Comparison of ENCODE assay signal across 15 cellular contexts in the genomic region with DNA sequence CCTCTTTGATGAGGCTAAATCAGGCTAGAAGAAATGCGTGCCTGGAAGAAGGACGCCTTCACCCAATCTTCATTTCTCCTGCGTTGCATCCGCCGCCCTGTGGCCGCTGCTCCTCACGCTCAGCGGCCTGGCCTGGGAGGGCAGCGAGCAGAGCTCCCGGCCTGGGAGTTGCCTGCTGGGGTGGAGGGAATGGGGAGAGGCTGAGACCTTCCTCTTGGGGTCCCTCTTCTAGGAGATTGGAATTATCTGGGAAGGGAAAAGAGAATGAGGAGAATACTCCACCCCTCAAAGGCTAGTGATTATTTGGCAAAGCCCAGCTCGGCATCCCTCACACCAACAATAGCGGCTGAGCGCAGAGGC. TPM values are rescaled to one million over a fixed set of nuclear protein-coding genes. Genes with fewer than 3 reads are reported as not detected.
A peak's percentile ranks its signal among the peaks of the same experiment; 100 is the strongest.
DNase-seq lines count a peak whose midpoint lies in the region; ATAC-seq and TF ChIP-seq lines count a peak whose summit lies in the region.
"Had no signal": no experiment of that assay in that cellular context is flagged by ENCODE, and none has a peak within 500 bp of the region (broad histone marks: within the 10 kb centered on the region; RNA-seq: fewer than 3 reads in every experiment).

No MANE protein-coding gene starts in this region.

- H3K9me3 ChIP-seq in WERI-Rb-1 (ENCODE audit: severe bottlenecking): no peaks in the 10 kb centered on the region
- H3K9me3 ChIP-seq in naive thymus-derived CD4-positive, alpha-beta T cell (ENCODE audit: control insufficient read depth in 2 of 3, low read length in 3 of 3): no peaks in the 10 kb centered on the region
- H3K9me3 ChIP-seq: mucosa of descending colon, thoracic aorta had no signal

- H3K4me1 Mint-ChIP-seq in activated CD4-positive, alpha-beta T cell treated with anti-CD3 and anti-CD28 coated beads, Interleukin-2, amount 10 ng/mL, durations not matched to agents 7 days and 5 days: peaks cover 7% of the 10 kb centered on the region
- peaks cover 9 to 57% (median 26%) of the 10 kb centered on the region in 7 donors for H3K4me1 Mint-ChIP-seq in naive thymus-derived CD4-positive, alpha-beta T cell

- H3K9me3 Mint-ChIP-seq in activated CD4-positive, alpha-beta T cell treated with anti-CD3 and anti-CD28 coated beads, Interleukin-2, amount 10 ng/mL, durations not matched to agents 7 days and 5 days: no peaks in the 10 kb centered on the region
- peaks cover 0 to 22% (median 4%) of the 10 kb centered on the region in 11 donors for H3K9me3 Mint-ChIP-seq in naive thymus-derived CD4-positive, alpha-beta T cell

- H3K27me3 ChIP-seq in WERI-Rb-1 (ENCODE audit: insufficient read depth, low read depth, severe bottlenecking): peaks cover 77% of the 10 kb centered on the region
- peaks cover 34 to 66% of the 10 kb centered on the region in 2 donors for H3K27me3 ChIP-seq in naive thymus-derived CD4-positive, alpha-beta T cell (ENCODE audit: control insufficient read depth in 2 of 2, insufficient read depth in 2 of 2, low read length in 2 of 2)

- ATAC-seq in naive thymus-derived CD4-positive, alpha-beta T cell: no peak
- no peak for ATAC-seq in HG03280 (IDR thresholded peaks at IDR 0.05; ENCODE audit: unreplicated experiment)
- ATAC-seq: activated CD4-positive, CD25-positive, alpha-beta regulatory T cell treated with anti-CD3 and anti-CD28 coated beads, Interleukin-2, amount 50 U/mL, for 24 hours; mucosa of descending colon had no signal

- no peaks in the 10 kb centered on the region for H3K36me3 ChIP-seq in WERI-Rb-1
- H3K36me3 ChIP-seq in naive thymus-derived CD4-positive, alpha-beta T cell (ENCODE audit: control insufficient read depth in 2 of 3, insufficient read depth in 3 of 3, low read length in 3 of 3): no peaks in the 10 kb centered on the region
- H3K36me3 ChIP-seq: thoracic aorta had no signal

- peaks cover 95% of the 10 kb centered on the region for H3K27me3 Mint-ChIP-seq in activated CD4-positive, alpha-beta T cell treated with anti-CD3 and anti-CD28 coated beads, Interleukin-2, amount 10 ng/mL, durations not matched to agents 7 days and 5 days
- peaks cover 79 to 96% (median 89%) of the 10 kb centered on the region in 5 donors for H3K27me3 Mint-ChIP-seq in naive thymus-derived CD4-positive, alpha-beta T cell

- H3K4me3 ChIP-seq in WERI-Rb-1 (ENCODE audit: low read depth, low read length): no peak overlapping the region
- H3K4me3 ChIP-seq in naive thymus-derived CD4-positive, alpha-beta T cell (ENCODE audit: low read length): no peak overlapping the region
- H3K4me3 ChIP-seq: mucosa of descending colon, thoracic aorta had no signal

- peaks cover 3% of the 10 kb centered on the region for H3K36me3 Mint-ChIP-seq in activated CD4-positive, alpha-beta T cell treated with anti-CD3 and anti-CD28 coated beads, Interleukin-2, amount 10 ng/mL, durations not matched to agents 7 days and 5 days (ENCODE audit: low read depth)
- H3K36me3 Mint-ChIP-seq in naive thymus-derived CD4-positive, alpha-beta T cell: peaks cover 0 to 4% (median 0%) of the 10 kb centered on the region in 5 donors

- no peak overlapping the region for H3K27ac ChIP-seq in WERI-Rb-1
- no peak overlapping the region for H3K27ac ChIP-seq in naive thymus-derived CD4-positive, alpha-beta T cell (ENCODE audit: low read depth, low read length)
- H3K27ac ChIP-seq: thoracic aorta had no signal

- intact Hi-C loops in naive thymus-derived CD4-positive, alpha-beta T cell (cut with micrococcal nuclease): loop anchor here in 1 of 2 donors (5.0 kb wide), 1 partner anchor 35 kb away; the partner anchor contains the start of gene HOXC10

- peak; percentile 38; the same call in 1 of the 2 replicates for TF ChIP-seq CTCF in WERI-Rb-1 (IDR thresholded peaks at IDR 0.05; ENCODE audit: low read depth, low read length)

- peaks cover 4 to 15% of the 10 kb centered on the region in 2 donors for H3K4me1 ChIP-seq in naive thymus-derived CD4-positive, alpha-beta T cell (ENCODE audit: control insufficient read depth in 2 of 2, insufficient read depth in 2 of 2, low read length in 2 of 2)

- H3K27ac Mint-ChIP-seq in activated CD4-positive, alpha-beta T cell treated with anti-CD3 and anti-CD28 coated beads, Interleukin-2, amount 10 ng/mL, durations not matched to agents 7 days and 5 days: peak overlapping the region; percentile 33
- peak overlapping the region in 6 of 9 donors; percentile 8 to 88 (median 74) for H3K27ac Mint-ChIP-seq in naive thymus-derived CD4-positive, alpha-beta T cell

- DNase-seq in activated CD4-positive, alpha-beta T cell treated with anti-CD3 and anti-CD28 coated beads, Interleukin-2, amount 10 ng/mL, durations not matched to agents 7 days and 5 days: no peak
- no peak for DNase-seq in activated CD4-positive, alpha-beta T cell treated with anti-CD3 and anti-CD28 coated beads, Interleukin-2, amount 50 U/mL, for 1 hour
- DNase-seq in WERI-Rb-1 (no peak), ureter (ENCODE audit: low spot score) (no peak)
- no peak for DNase-seq in naive thymus-derived CD4-positive, alpha-beta T cell
- DNase-seq: COR-L47, GOT3, KG1, mucosa of descending colon, NCI-H1417, NCI-H345, SW 1271 had no signal

- H3K4me3 Mint-ChIP-seq in activated CD4-positive, alpha-beta T cell treated with anti-CD3 and anti-CD28 coated beads, Interleukin-2, amount 10 ng/mL, durations not matched to agents 7 days and 5 days: no peak overlapping the region
- H3K4me3 Mint-ChIP-seq in naive thymus-derived CD4-positive, alpha-beta T cell: peak overlapping the region in 4 of 10 donors; percentile 16 to 59 (median 41)

- POLR2A ChIA-PET in activated CD4-positive, alpha-beta T cell treated with anti-CD3 and anti-CD28 coated beads, Interleukin-2, amount 10 ng/mL, durations not matched to agents 7 days and 5 days (lab: Charles Lee): no interaction called here
- POLR2A ChIA-PET in naive thymus-derived CD4-positive, alpha-beta T cell (lab: Charles Lee): no interaction called here

- CTCF ChIA-PET in activated CD4-positive, alpha-beta T cell treated with anti-CD3 and anti-CD28 coated beads, Interleukin-2, amount 10 ng/mL, durations not matched to agents 7 days and 5 days (lab: Charles Lee): interaction anchor here (0.9 to 3.2 kb wide), 4 partner anchors 12 to 242 kb away, joined by 3 to 10 read pairs (median 4); partner anchors contain the start of gene HOXC5
- CTCF ChIA-PET in naive thymus-derived CD4-positive, alpha-beta T cell (lab: Charles Lee): interaction anchor here (0.8 to 1.6 kb wide), 2 partner anchors 10 to 14 kb away, joined by 3 to 4 read pairs; no protein-coding TSS in a partner anchor

RNA-seq across cellular contexts. Expression of gene HOXC12, which starts 2.4 kb away (rescaled TPM):
- not detected for total RNA-seq in activated CD4-positive, alpha-beta T cell treated with anti-CD3 and anti-CD28 coated beads, Interleukin-2, amount 10 ng/mL, durations not matched to agents 7 days and 5 days
- total RNA-seq in naive thymus-derived CD4-positive, alpha-beta T cell: not detected
- polyA plus RNA-seq in naive thymus-derived CD4-positive, alpha-beta T cell: not detected
- not detected for total RNA-seq in ureter
- total RNA-seq: mucosa of descending colon, thoracic aorta had no signal

RNA-seq across cellular contexts. Expression of gene HOXC13, which starts 13.7 kb away (rescaled TPM):
- not detected for total RNA-seq in activated CD4-positive, alpha-beta T cell treated with anti-CD3 and anti-CD28 coated beads, Interleukin-2, amount 10 ng/mL, durations not matched to agents 7 days and 5 days
- not detected for total RNA-seq in naive thymus-derived CD4-positive, alpha-beta T cell
- polyA plus RNA-seq in naive thymus-derived CD4-positive, alpha-beta T cell: not detected
- total RNA-seq in ureter: 0.21 TPM
- total RNA-seq: mucosa of descending colon, thoracic aorta had no signal

RNA-seq across cellular contexts. Expression of gene HOXC11, which starts 20.6 kb away (rescaled TPM):
- not detected for total RNA-seq in activated CD4-positive, alpha-beta T cell treated with anti-CD3 and anti-CD28 coated beads, Interleukin-2, amount 10 ng/mL, durations not matched to agents 7 days and 5 days
- total RNA-seq in naive thymus-derived CD4-positive, alpha-beta T cell: not detected
- not detected for polyA plus RNA-seq in naive thymus-derived CD4-positive, alpha-beta T cell
- 1.7 TPM for total RNA-seq in ureter
- total RNA-seq: mucosa of descending colon, thoracic aorta had no signal

RNA-seq across cellular contexts. Expression of gene HOTAIR, which starts 22.4 kb away (rescaled TPM):
- total RNA-seq in activated CD4-positive, alpha-beta T cell treated with anti-CD3 and anti-CD28 coated beads, Interleukin-2, amount 10 ng/mL, durations not matched to agents 7 days and 5 days: not detected
- not detected for total RNA-seq in naive thymus-derived CD4-positive, alpha-beta T cell
- not detected for polyA plus RNA-seq in naive thymus-derived CD4-positive, alpha-beta T cell
- 6.6 TPM for total RNA-seq in ureter
- total RNA-seq: mucosa of descending colon, thoracic aorta had no signal

RNA-seq across cellular contexts. Expression of gene HOXC10, which starts 32.6 kb away (rescaled TPM):
- not detected for total RNA-seq in activated CD4-positive, alpha-beta T cell treated with anti-CD3 and anti-CD28 coated beads, Interleukin-2, amount 10 ng/mL, durations not matched to agents 7 days and 5 days
- total RNA-seq in naive thymus-derived CD4-positive, alpha-beta T cell: not detected
- polyA plus RNA-seq in naive thymus-derived CD4-positive, alpha-beta T cell: not detected
- total RNA-seq in ureter: 8.5 TPM
- total RNA-seq: mucosa of descending colon, thoracic aorta had no signal
